Comparison of ENCODE assay signal across 18 cellular contexts in the genomic region with DNA sequence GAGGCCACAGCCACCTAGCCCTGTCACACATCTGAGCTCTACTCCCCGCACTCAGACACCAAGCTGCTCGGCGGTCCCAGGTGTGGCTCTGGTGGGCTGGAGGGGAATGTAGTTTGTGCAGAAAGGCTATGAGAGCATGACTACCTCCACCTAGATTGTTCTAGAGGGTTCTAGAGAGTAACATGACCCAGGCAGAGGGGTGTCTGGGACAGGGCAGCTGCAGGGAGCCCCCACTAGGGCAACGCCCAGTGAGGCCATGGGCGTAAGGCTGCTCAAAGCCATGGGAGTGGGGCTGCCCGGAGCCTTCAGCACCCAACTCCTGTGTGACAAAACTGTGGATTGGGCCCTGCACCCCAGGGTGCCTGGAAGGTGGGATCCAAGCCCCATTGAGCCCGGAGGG.
"Had no signal": no experiment of that assay in that cellular context is flagged by ENCODE, and none has a peak within 500 bp of the region (broad histone marks: within the 10 kb centered on the region; RNA-seq: fewer than 3 reads in every experiment).

No MANE protein-coding gene starts in this region.

- H3K4me1 ChIP-seq: right lobe of liver, transverse colon had no signal

- H3K4me1 Mint-ChIP-seq: immature natural killer cell; stimulated activated memory B cell treated with anti-CD40 and anti-IgM and Interleukin-4, amounts not matched to agents 10 μg/mL and 1 μg/mL and 100 μg/mL, for 72 hours had no signal

- H3K4me3 Mint-ChIP-seq: effector memory CD8-positive, alpha-beta T cell; immature natural killer cell; naive thymus-derived CD4-positive, alpha-beta T cell; stimulated activated memory B cell treated with anti-CD40 and anti-IgM and Interleukin-4, amounts not matched to agents 10 μg/mL and 1 μg/mL and 100 μg/mL, for 72 hours had no signal

- H3K27ac ChIP-seq: pancreas, right lobe of liver, transverse colon had no signal

- H3K36me3 Mint-ChIP-seq: immature natural killer cell; naive thymus-derived CD4-positive, alpha-beta T cell; stimulated activated memory B cell treated with anti-CD40 and anti-IgM and Interleukin-4, amounts not matched to agents 10 μg/mL and 1 μg/mL and 100 μg/mL, for 72 hours had no signal

- H3K9me3 Mint-ChIP-seq: immature natural killer cell; stimulated activated memory B cell treated with anti-CD40 and anti-IgM and Interleukin-4, amounts not matched to agents 10 μg/mL and 1 μg/mL and 100 μg/mL, for 72 hours had no signal

- H3K27ac Mint-ChIP-seq: effector memory CD8-positive, alpha-beta T cell; immature natural killer cell; naive thymus-derived CD4-positive, alpha-beta T cell; progenitor cell of endocrine pancreas; stimulated activated memory B cell treated with anti-CD40 and anti-IgM and Interleukin-4, amounts not matched to agents 10 μg/mL and 1 μg/mL and 100 μg/mL, for 72 hours had no signal

- DNase-seq: cortex of kidney; effector memory CD8-positive, alpha-beta T cell; hypothalamus; immature natural killer cell; mesenchymal stem cell; midbrain; naive thymus-derived CD4-positive, alpha-beta T cell; occipital lobe; right lobe of liver; small intestine; stimulated activated CD4-positive, alpha-beta T cell treated with anti-CD3 and anti-CD28 coated beads, Interleukin-12 subunit alpha, Interleukin-12 subunit beta, amount 100 ng/mL, for 4 hours; stimulated activated CD4-positive, alpha-beta T cell treated with anti-CD3 and anti-CD28 coated beads, Interleukin-1b, Interleukin-23, amount 100 ng/mL, for 48 hours; stimulated activated CD4-positive, alpha-beta T cell treated with anti-CD3 and anti-CD28 coated beads, Interleukin-4, amount 100 ng/mL, for 24 hours; stimulated activated naive CD8-positive, alpha-beta T cell treated with anti-CD3 and anti-CD28 coated beads, Interleukin-15, Interleukin-2, amounts not matched to agents 100 U/mL and 50 U/mL, for 24 hours; transverse colon had no signal

- H3K27me3 ChIP-seq: pancreas, right lobe of liver, transverse colon had no signal

- H3K36me3 ChIP-seq: pancreas, right lobe of liver, transverse colon had no signal

- H3K4me3 ChIP-seq: pancreas, right lobe of liver, transverse colon had no signal

- ATAC-seq: effector memory CD8-positive, alpha-beta T cell; naive thymus-derived CD4-positive, alpha-beta T cell; pancreas; right lobe of liver; stimulated activated memory B cell treated with anti-CD40 and anti-IgM and Interleukin-4, amounts not matched to agents 10 μg/mL and 1 μg/mL and 100 μg/mL, for 72 hours; stimulated activated naive CD8-positive, alpha-beta T cell treated with anti-CD3 and anti-CD28 coated beads, Interleukin-15, Interleukin-2, amounts not matched to agents 100 U/mL and 50 U/mL, for 24 hours had no signal

- H3K9me3 ChIP-seq: pancreas, right lobe of liver, transverse colon had no signal
